8 cellular contexts compared by ENCODE assay signal in the genomic region with DNA sequence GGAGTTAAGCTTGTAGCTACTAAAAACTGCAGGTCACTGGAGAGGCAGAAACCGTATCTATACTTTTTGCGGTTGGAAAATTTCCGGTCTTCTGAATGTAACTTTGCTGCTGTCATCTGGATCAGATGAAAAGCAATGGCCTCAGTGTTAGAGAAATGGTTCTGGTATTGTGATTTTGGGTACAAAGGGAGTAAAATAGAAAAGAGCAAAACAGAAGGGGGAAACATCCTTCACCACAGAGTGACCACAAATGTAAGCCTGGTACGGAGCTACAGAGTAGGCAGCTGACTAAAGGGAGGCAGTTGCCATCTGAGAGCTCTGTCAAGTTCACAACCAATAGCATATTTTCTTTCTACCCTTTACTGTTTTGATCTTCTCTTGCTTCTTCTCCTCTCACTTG. TPM values are rescaled to one million over a fixed set of nuclear protein-coding genes. Genes with fewer than 3 reads are reported as not detected.
DNase-seq lines count a peak whose midpoint lies in the region; ATAC-seq lines count a peak whose summit lies in the region.

No MANE protein-coding gene starts in this region.

- no peak overlapping the region for H3K4me3 ChIP-seq in ACC112 (ENCODE audit: low read depth, low read length)

- POLR2A ChIA-PET in activated CD4-positive, alpha-beta T cell treated with anti-CD3 and anti-CD28 coated beads, Interleukin-2, amount 10 ng/mL, durations not matched to agents 7 days and 5 days (lab: Charles Lee), result interaction anchor here (0.8 to 1.3 kb wide), 2 partner anchors 55 to 69 kb away, joined by 5 read pairs; no protein-coding TSS in a partner anchor

- CTCF ChIA-PET in activated CD4-positive, alpha-beta T cell treated with anti-CD3 and anti-CD28 coated beads, Interleukin-2, amount 10 ng/mL, durations not matched to agents 7 days and 5 days (lab: Charles Lee), result interaction anchor here (0.9 to 1.7 kb wide), 5 partner anchors 31 to 240 kb away, joined by 3 to 9 read pairs (median 3); partner anchors contain the start of gene ZBED2

- H3K36me3 ChIP-seq in ACC112 (ENCODE audit: insufficient read depth, low read length), result no peaks in the 10 kb centered on the region

- peaks cover 36% of the 10 kb centered on the region for H3K4me1 Mint-ChIP-seq in activated CD4-positive, alpha-beta T cell treated with anti-CD3 and anti-CD28 coated beads, Interleukin-2, amount 10 ng/mL, durations not matched to agents 7 days and 5 days

- H3K27ac Mint-ChIP-seq in activated CD4-positive, alpha-beta T cell treated with anti-CD3 and anti-CD28 coated beads, Interleukin-2, amount 10 ng/mL, durations not matched to agents 7 days and 5 days, result no peak overlapping the region

- peaks cover 2% of the 10 kb centered on the region for H3K9me3 Mint-ChIP-seq in activated CD4-positive, alpha-beta T cell treated with anti-CD3 and anti-CD28 coated beads, Interleukin-2, amount 10 ng/mL, durations not matched to agents 7 days and 5 days

- DNase-seq in activated CD4-positive, alpha-beta T cell treated with anti-CD3 and anti-CD28 coated beads, Interleukin-2, amount 10 ng/mL, durations not matched to agents 7 days and 5 days, result peak; percentile 82
- no peak for DNase-seq in iPS-NIHi7 (ENCODE audit: extremely low spot score)
- DNase-seq in NCI-H2196 (lab: John Stamatoyannopoulos, UW; ENCODE audit: unreplicated experiment), result no peak
- DNase-seq in hypothalamus (lab: John Stamatoyannopoulos, UW), result no peak
- no peak for DNase-seq in NOMO-1 treated with DMSO at 0.1 percent for 48 hours (lab: John Stamatoyannopoulos, UW; ENCODE audit: unreplicated experiment)

- H3K27me3 ChIP-seq in ACC112 (ENCODE audit: insufficient read depth, low read length), result no peaks in the 10 kb centered on the region

- H3K4me3 Mint-ChIP-seq in activated CD4-positive, alpha-beta T cell treated with anti-CD3 and anti-CD28 coated beads, Interleukin-2, amount 10 ng/mL, durations not matched to agents 7 days and 5 days, result no peak overlapping the region

- ATAC-seq in GM19351 (IDR thresholded peaks at IDR 0.05; ENCODE audit: unreplicated experiment), result peak; percentile 79
- ATAC-seq in HG03175 (IDR thresholded peaks at IDR 0.05; ENCODE audit: unreplicated experiment), result peak; percentile 85

- H3K36me3 Mint-ChIP-seq in activated CD4-positive, alpha-beta T cell treated with anti-CD3 and anti-CD28 coated beads, Interleukin-2, amount 10 ng/mL, durations not matched to agents 7 days and 5 days (ENCODE audit: low read depth), result peaks cover 42% of the 10 kb centered on the region

- H3K79me2 ChIP-seq in ACC112 (ENCODE audit: control insufficient read depth, insufficient read depth, low read length, unreplicated experiment), result no peaks in the 10 kb centered on the region

- peaks cover 5% of the 10 kb centered on the region for H3K4me1 ChIP-seq in ACC112 (ENCODE audit: control insufficient read depth, insufficient read depth, low read length, unreplicated experiment)

- H3K27ac ChIP-seq in ACC112 (ENCODE audit: low read depth, low read length), result no peak overlapping the region

- H2AFZ ChIP-seq in ACC112 (ENCODE audit: low read length, unreplicated experiment), result peak overlapping the region; percentile 39

- no peaks in the 10 kb centered on the region for H3K27me3 Mint-ChIP-seq in activated CD4-positive, alpha-beta T cell treated with anti-CD3 and anti-CD28 coated beads, Interleukin-2, amount 10 ng/mL, durations not matched to agents 7 days and 5 days

RNA-seq across cellular contexts. Expression of gene CD96, which starts 5.6 kb away (rescaled TPM):
- 100 to 1,000 TPM; 271 to 307 TPM for total RNA-seq in activated CD4-positive, alpha-beta T cell treated with anti-CD3 and anti-CD28 coated beads, Interleukin-2, amount 10 ng/mL, durations not matched to agents 7 days and 5 days

RNA-seq across cellular contexts. Expression of gene ZBED2, which starts 47.5 kb away (rescaled TPM):
- total RNA-seq in activated CD4-positive, alpha-beta T cell treated with anti-CD3 and anti-CD28 coated beads, Interleukin-2, amount 10 ng/mL, durations not matched to agents 7 days and 5 days, result 1 to 10 TPM; 3.6 to 3.9 TPM
